Comparison of ENCODE assay signal across 9 cellular contexts in the genomic region with DNA sequence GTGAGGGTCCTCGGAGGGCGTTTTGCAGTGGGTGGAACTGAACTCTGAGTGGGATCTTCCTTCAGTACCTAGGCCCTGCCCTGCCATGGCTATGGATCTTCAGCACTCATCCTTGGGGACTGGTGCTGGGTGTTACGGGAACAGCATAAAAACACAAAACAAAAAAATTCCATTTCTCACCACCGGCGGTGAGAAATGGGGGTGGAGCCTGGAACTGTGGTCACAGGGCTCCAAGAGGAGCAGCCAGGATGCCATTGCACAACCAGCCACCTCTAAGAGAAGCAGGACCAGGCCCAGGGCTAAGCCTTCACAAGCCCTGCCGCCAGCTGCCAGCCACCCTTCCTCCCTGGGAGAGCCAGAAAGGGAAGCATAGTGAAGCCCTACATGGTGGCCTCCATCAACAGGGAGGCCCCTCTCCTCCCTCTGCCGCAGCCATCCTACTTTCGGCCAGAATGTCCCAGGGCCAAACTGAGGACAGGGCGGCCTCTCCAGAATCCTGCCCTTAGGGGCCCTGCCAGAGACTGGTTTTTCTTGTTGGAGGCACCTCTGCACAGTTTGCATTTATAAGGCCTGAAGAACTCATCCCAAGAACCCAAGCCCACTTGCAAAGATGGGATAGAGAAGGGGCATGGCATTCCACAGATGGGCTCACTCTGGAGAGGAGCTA.
DNase-seq lines count a peak whose midpoint lies in the region; TF ChIP-seq lines count a peak whose summit lies in the region.
"Had no signal": no experiment of that assay in that cellular context is flagged by ENCODE, and none has a peak within 500 bp of the region (broad histone marks: within the 10 kb centered on the region; RNA-seq: fewer than 3 reads in every experiment).

No MANE protein-coding gene starts in this region.

- peak overlapping the region in 10 of 11 experiments; percentile 69 to 100 (median 84); a peak in 21 of 22 replicates for H3K27ac ChIP-seq in BLaER1 treated with 17β-estradiol and CSF1 and Interleukin-3, amounts not matched to agents 10 nM and 100 nM
- no peak overlapping the region for H3K27ac ChIP-seq in caudate nucleus (ENCODE audit: low read depth, low read length)

- H3K9ac ChIP-seq in BLaER1 treated with 17β-estradiol and CSF1 and Interleukin-3, amounts not matched to agents 10 nM and 100 nM: peak overlapping the region in 10 of 11 experiments; percentile 21 to 92 (median 72); a peak in 16 of 22 replicates
- H3K9ac ChIP-seq in mucosa of stomach (ENCODE audit: low read length): peak overlapping the region; percentile 43

- no peaks in the 10 kb centered on the region for H3K36me3 ChIP-seq in BLaER1 treated with 17β-estradiol and CSF1 and Interleukin-3, amounts not matched to agents 10 nM and 100 nM
- H3K36me3 ChIP-seq in mucosa of stomach (ENCODE audit: control insufficient read depth, insufficient read depth, low read length): no peaks in the 10 kb centered on the region

- H3K9me3 ChIP-seq in BLaER1 treated with 17β-estradiol and CSF1 and Interleukin-3, amounts not matched to agents 10 nM and 100 nM (replicated peaks in 1 of 11): no peaks in the 10 kb centered on the region
- no peaks in the 10 kb centered on the region for H3K9me3 ChIP-seq in mucosa of stomach (ENCODE audit: control insufficient read depth, low read length)

- H3K4me3 ChIP-seq in BLaER1 treated with 17β-estradiol and CSF1 and Interleukin-3, amounts not matched to agents 10 nM and 100 nM: peak overlapping the region in 3 of 10 experiments; percentile 25 to 50 (median 29); a peak in 5 of 20 replicates
- no peak overlapping the region for H3K4me3 ChIP-seq in mucosa of stomach (ENCODE audit: low read length)

- peak overlapping the region; percentile 65 to 97 (median 84) for H3K4me2 ChIP-seq in BLaER1 treated with 17β-estradiol and CSF1 and Interleukin-3, amounts not matched to agents 10 nM and 100 nM

- TF ChIP-seq POLR2A in erythroblast (IDR thresholded peaks at IDR 0.05; ENCODE audit: low read length): no peak

- no peaks in the 10 kb centered on the region for H3K27me3 ChIP-seq in BLaER1 treated with 17β-estradiol and CSF1 and Interleukin-3, amounts not matched to agents 10 nM and 100 nM
- no peaks in the 10 kb centered on the region for H3K27me3 ChIP-seq in mucosa of stomach (ENCODE audit: control insufficient read depth, insufficient read depth, low read length)

- peak; percentile 38 for DNase-seq in LoVo (ENCODE audit: low spot score)
- DNase-seq in astrocyte of the hippocampus (ENCODE audit: low read depth, low spot score): peak; percentile 71
- no peak for DNase-seq in OCI-M2 (lab: John Stamatoyannopoulos, UW; ENCODE audit: unreplicated experiment)
- DNase-seq in caudate nucleus (lab: John Stamatoyannopoulos, UW): no peak
- no peak for DNase-seq in erythroblast (lab: John Stamatoyannopoulos, UW)
- DNase-seq in GM20000 (ENCODE audit: low spot score): no peak
- DNase-seq: NCI-H524 treated with DMSO at 0.1 percent for 48 hours had no signal

- no peak for TF ChIP-seq CTCF in GM20000 (IDR thresholded peaks at IDR 0.05; ENCODE audit: extremely low read depth, missing control alignments)

- peaks cover 46 to 97% (median 68%) of the 10 kb centered on the region in 10 experiments for H3K4me1 ChIP-seq in BLaER1 treated with 17β-estradiol and CSF1 and Interleukin-3, amounts not matched to agents 10 nM and 100 nM
- H3K4me1 ChIP-seq in mucosa of stomach (ENCODE audit: control insufficient read depth, insufficient read depth, low read length): peaks cover 36% of the 10 kb centered on the region

- H4K20me1 ChIP-seq in BLaER1 treated with 17β-estradiol and CSF1 and Interleukin-3, amounts not matched to agents 10 nM and 100 nM: no peaks in the 10 kb centered on the region

Comparison
In these comparisons a context has a peak if more than half of its experiments do, and no peak if none do; other contexts are left out.
1. DNase-seq: peak in LoVo (single experiment) and astrocyte of the hippocampus (single experiment); none in OCI-M2 (single experiment), caudate nucleus (0 of 61), erythroblast (0 of 2) and GM20000 (single experiment).